Comparison of ENCODE assay signal across 17 cellular contexts in genomic region chr17:76198702-76199101, GRCh38. TPM values are rescaled to one million over a fixed set of nuclear protein-coding genes. Genes with fewer than 3 reads are reported as not detected.
DNase-seq lines count a peak whose midpoint lies in the region; ATAC-seq and TF ChIP-seq lines count a peak whose summit lies in the region.
"Had no signal": no experiment of that assay in that cellular context is flagged by ENCODE, and none has a peak within 500 bp of the region (broad histone marks: within the 10 kb centered on the region; RNA-seq: fewer than 3 reads in every experiment).

No MANE protein-coding gene starts in this region.

- peaks cover 83% of the 10 kb centered on the region for H3K36me3 Mint-ChIP-seq in activated naive CD4-positive, alpha-beta T cell treated with anti-CD3 and anti-CD28 coated beads, Interleukin-2, amount 10 ng/mL, durations not matched to agents 7 days and 5 days
- H3K36me3 Mint-ChIP-seq in activated naive CD8-positive, alpha-beta T cell = peaks cover 22% of the 10 kb centered on the region

- peaks cover 39 to 50% of the 10 kb centered on the region in 2 donors for H3K4me1 ChIP-seq in gastrocnemius medialis
- H3K4me1 ChIP-seq: pancreas had no signal

- DNase-seq in activated naive CD4-positive, alpha-beta T cell treated with anti-CD3 and anti-CD28 coated beads, Interleukin-2, amount 10 ng/mL, durations not matched to agents 7 days and 5 days = no peak
- DNase-seq in activated naive CD4-positive, alpha-beta T cell treated with Interleukin-2 at 50 U/mL for 16 hours = no peak
- no peak for DNase-seq in gastrocnemius medialis
- DNase-seq in stimulated activated CD8-positive, alpha-beta memory T cell treated with anti-CD3 and anti-CD28 coated beads, Interleukin-4, amount 100 ng/mL, for 48 hours = no peak
- DNase-seq: activated gamma-delta T cell; COR-L47; esophagus squamous epithelium; NCI-H1694 treated with DMSO at 0.1 percent for 48 hours; pancreas; sigmoid colon; stimulated activated naive CD4-positive, alpha-beta T cell treated with Interleukin-2 at 50 U/mL for 16 hours had no signal

- H3K27me3 ChIP-seq in gastrocnemius medialis = no peaks in the 10 kb centered on the region
- H3K27me3 ChIP-seq: esophagus squamous epithelium, pancreas, sigmoid colon had no signal

- H3K27ac ChIP-seq in KOPT-K1 (ENCODE audit: low read depth, low read length, poor library complexity, severe bottlenecking) = peak overlapping the region; percentile 12
- peak overlapping the region in 3 of 4 donors; percentile 87 to 94 (median 88) for H3K27ac ChIP-seq in gastrocnemius medialis
- H3K27ac ChIP-seq: esophagus squamous epithelium, pancreas, sigmoid colon had no signal

- H3K27ac Mint-ChIP-seq in activated naive CD4-positive, alpha-beta T cell treated with anti-CD3 and anti-CD28 coated beads, Interleukin-2, amount 10 ng/mL, durations not matched to agents 7 days and 5 days = peak overlapping the region; percentile 93
- peak overlapping the region; percentile 97 for H3K27ac Mint-ChIP-seq in activated naive CD8-positive, alpha-beta T cell
- H3K27ac Mint-ChIP-seq: GM23338 had no signal

- H3K4me3 ChIP-seq in gastrocnemius medialis = no peak overlapping the region
- H3K4me3 ChIP-seq: esophagus squamous epithelium, GM23338, K562, pancreas, sigmoid colon had no signal

- in situ Hi-C loops in gastrocnemius medialis (cut with MboI; ENCODE audit: low sequenced_read_pairs in 4 of 4) = no loop called here

- no peaks in the 10 kb centered on the region for H3K27me3 Mint-ChIP-seq in activated naive CD4-positive, alpha-beta T cell treated with anti-CD3 and anti-CD28 coated beads, Interleukin-2, amount 10 ng/mL, durations not matched to agents 7 days and 5 days
- H3K27me3 Mint-ChIP-seq in activated naive CD8-positive, alpha-beta T cell = no peaks in the 10 kb centered on the region

- intact Hi-C loops in gastrocnemius medialis (cut with DNase I; ENCODE audit: low total_unique reads) = loop anchor here (5.0 kb wide), 1 partner anchor 69 kb away; the partner anchor contains the start of gene UBALD2

- CTCF ChIA-PET in activated naive CD4-positive, alpha-beta T cell treated with anti-CD3 and anti-CD28 coated beads, Interleukin-2, amount 10 ng/mL, durations not matched to agents 7 days and 5 days (lab: Charles Lee) = interaction anchor here (0.5 to 1.2 kb wide), 3 partner anchors 17 to 81 kb away, joined by 3 read pairs; no protein-coding TSS in a partner anchor

- TF ChIP-seq CTCF in gastrocnemius medialis (IDR thresholded peaks at IDR 0.05 in 4 of 5, conservative IDR thresholded peaks at IDR 0.05 in 1 of 5) = no peak

- H3K4me1 Mint-ChIP-seq in activated naive CD4-positive, alpha-beta T cell treated with anti-CD3 and anti-CD28 coated beads, Interleukin-2, amount 10 ng/mL, durations not matched to agents 7 days and 5 days = peaks cover 86% of the 10 kb centered on the region
- H3K4me1 Mint-ChIP-seq in activated naive CD8-positive, alpha-beta T cell (ENCODE audit: low read depth) = peaks cover 81% of the 10 kb centered on the region

- ATAC-seq in gastrocnemius medialis (no peak), HG03045 (IDR thresholded peaks at IDR 0.05; ENCODE audit: unreplicated experiment) (no peak), GM21529 (IDR thresholded peaks at IDR 0.05; ENCODE audit: unreplicated experiment) (no peak)
- ATAC-seq: GM23338, pancreas had no signal

- H3K9me3 Mint-ChIP-seq in activated naive CD4-positive, alpha-beta T cell treated with anti-CD3 and anti-CD28 coated beads, Interleukin-2, amount 10 ng/mL, durations not matched to agents 7 days and 5 days = no peaks in the 10 kb centered on the region
- no peaks in the 10 kb centered on the region for H3K9me3 Mint-ChIP-seq in activated naive CD8-positive, alpha-beta T cell (ENCODE audit: low read depth)
- H3K9me3 Mint-ChIP-seq: GM23338 had no signal

- no peaks in the 10 kb centered on the region for H3K9me3 ChIP-seq in KOPT-K1 (ENCODE audit: insufficient read depth, low read length, poor library complexity, severe bottlenecking)
- H3K9me3 ChIP-seq in gastrocnemius medialis = no peaks in the 10 kb centered on the region
- H3K9me3 ChIP-seq: esophagus squamous epithelium, pancreas, sigmoid colon had no signal

- H3K36me3 ChIP-seq in KOPT-K1 (ENCODE audit: insufficient read depth, low read length) (no peaks in the 10 kb centered on the region), gastrocnemius medialis (no peaks in the 10 kb centered on the region)
- H3K36me3 ChIP-seq: esophagus squamous epithelium, pancreas, sigmoid colon had no signal

- H3K4me3 Mint-ChIP-seq in activated naive CD4-positive, alpha-beta T cell treated with anti-CD3 and anti-CD28 coated beads, Interleukin-2, amount 10 ng/mL, durations not matched to agents 7 days and 5 days = no peak overlapping the region
- peak overlapping the region; percentile 70 for H3K4me3 Mint-ChIP-seq in activated naive CD8-positive, alpha-beta T cell
- H3K4me3 Mint-ChIP-seq: GM23338 had no signal

- TF ChIP-seq POLR2A in gastrocnemius medialis (IDR thresholded peaks at IDR 0.05) = no peak

RNA-seq across cellular contexts. Expression of gene RNF157, which starts 41.6 kb away (rescaled TPM):
- 100 to 1,000 TPM in 1 of 4 donors, 10 to 100 TPM in 3; 50.5 to 142 (median 85.3) TPM for total RNA-seq in gastrocnemius medialis

RNA-seq across cellular contexts. Expression of gene FOXJ1, which starts 57.7 kb away (rescaled TPM):
- total RNA-seq in gastrocnemius medialis = under 1 TPM in 2 of 4 donors, not detected in 2; 0.16 to 0.62 TPM
